ENCODE assay signal across 1 cellular context in the genomic region with DNA sequence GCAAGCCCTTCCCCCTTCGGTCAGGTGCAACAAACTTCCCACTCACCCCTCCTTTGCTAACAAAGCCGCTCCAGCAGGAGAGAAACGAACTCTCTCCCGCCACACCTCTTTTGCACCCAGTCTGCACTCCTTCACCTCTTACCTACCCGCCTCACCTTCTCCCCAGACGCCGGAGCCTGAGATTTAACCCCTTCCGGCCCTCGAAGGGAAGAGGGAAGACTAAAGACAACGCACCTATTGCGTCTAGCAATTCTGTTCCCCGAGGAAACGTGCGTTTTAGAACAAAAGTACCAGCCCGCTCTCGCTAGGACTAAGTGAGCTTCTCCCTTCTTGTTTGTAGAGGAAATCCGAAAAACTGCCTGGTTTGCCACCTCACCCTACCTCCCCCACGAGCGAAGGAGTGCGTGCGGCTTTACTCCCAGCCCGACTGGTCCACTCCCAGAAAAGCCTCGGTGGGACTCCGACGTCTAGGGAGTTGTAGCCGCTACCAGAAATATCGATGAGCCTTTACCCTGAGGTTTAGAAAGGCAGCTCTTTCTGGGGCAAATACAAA.
TF ChIP-seq lines count a peak whose summit lies in the region.

No MANE protein-coding gene starts in this region.

TF ChIP-seq in K562, 482 proteins besides CTCF, POLR2A, EP300 and RAD21 (continued from another document and continues in another):
- TF ChIP-seq, protein P1, sequence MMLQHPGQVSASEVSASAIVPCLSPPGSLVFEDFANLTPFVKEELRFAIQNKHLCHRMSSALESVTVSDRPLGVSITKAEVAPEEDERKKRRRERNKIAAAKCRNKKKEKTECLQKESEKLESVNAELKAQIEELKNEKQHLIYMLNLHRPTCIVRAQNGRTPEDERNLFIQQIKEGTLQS (IDR thresholded peaks at IDR 0.05): no peak; the same call in 1 of the 2 replicates
- TF ChIP-seq, protein P1 (CRISPR knock-in tag; conservative IDR thresholded peaks at IDR 0.05): 0 out of 2 replicates have a peak, but pooled peaks have one; percentile 13
- TF ChIP-seq, protein P2, sequence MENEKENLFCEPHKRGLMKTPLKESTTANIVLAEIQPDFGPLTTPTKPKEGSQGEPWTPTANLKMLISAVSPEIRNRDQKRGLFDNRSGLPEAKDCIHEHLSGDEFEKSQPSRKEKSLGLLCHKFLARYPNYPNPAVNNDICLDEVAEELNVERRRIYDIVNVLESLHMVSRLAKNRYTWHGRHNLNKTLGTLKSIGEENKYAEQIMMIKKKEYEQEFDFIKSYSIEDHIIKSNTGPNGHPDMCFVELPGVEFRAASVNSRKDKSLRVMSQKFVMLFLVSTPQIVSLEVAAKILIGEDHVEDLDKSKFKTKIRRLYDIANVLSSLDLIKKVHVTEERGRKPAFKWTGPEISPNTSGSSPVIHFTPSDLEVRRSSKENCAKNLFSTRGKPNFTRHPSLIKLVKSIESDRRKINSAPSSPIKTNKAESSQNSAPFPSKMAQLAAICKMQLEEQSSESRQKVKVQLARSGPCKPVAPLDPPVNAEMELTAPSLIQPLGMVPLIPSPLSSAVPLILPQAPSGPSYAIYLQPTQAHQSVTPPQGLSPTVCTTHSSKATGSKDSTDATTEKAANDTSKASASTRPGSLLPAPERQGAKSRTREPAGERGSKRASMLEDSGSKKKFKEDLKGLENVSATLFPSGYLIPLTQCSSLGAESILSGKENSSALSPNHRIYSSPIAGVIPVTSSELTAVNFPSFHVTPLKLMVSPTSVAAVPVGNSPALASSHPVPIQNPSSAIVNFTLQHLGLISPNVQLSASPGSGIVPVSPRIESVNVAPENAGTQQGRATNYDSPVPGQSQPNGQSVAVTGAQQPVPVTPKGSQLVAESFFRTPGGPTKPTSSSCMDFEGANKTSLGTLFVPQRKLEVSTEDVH (IDR thresholded peaks at IDR 0.05; ENCODE audit: low read depth, partially characterized antibody): peak; percentile 69
- TF ChIP-seq SP2 (IDR thresholded peaks at IDR 0.05; ENCODE audit: extremely low read depth, low read depth, low read length, poor library complexity, severe bottlenecking) (no peak), MAZ (CRISPR knock-in tag; conservative IDR thresholded peaks at IDR 0.05 in 1 of 2, IDR thresholded peaks at IDR 0.05 in 1 of 2) (peak; percentile 54 to 57; a peak in 1 of 4 replicates), RBFOX2 (IDR thresholded peaks at IDR 0.05; ENCODE audit: low read depth, low read length) (no peak), RAD51 (IDR thresholded peaks at IDR 0.05; ENCODE audit: borderline replicate concordance, low read depth) (no peak), HLTF (IDR thresholded peaks at IDR 0.05) (no peak), ZNF354B (CRISPR knock-in tag; IDR thresholded peaks at IDR 0.05) (no peak), RBM15 (IDR thresholded peaks at IDR 0.05; ENCODE audit: insufficient read depth, low read length) (no peak), KAT7 (CRISPR knock-in tag; IDR thresholded peaks at IDR 0.05; ENCODE audit: borderline replicate concordance) (0 out of 2 replicates have a peak, but pooled peaks have one; percentile 6), KHSRP (IDR thresholded peaks at IDR 0.05) (no peak), ARNT (IDR thresholded peaks at IDR 0.05) (peak in 1 of 2 experiments; percentile 64; a peak in 3 of 4 replicates), TRIM28 (IDR thresholded peaks at IDR 0.05) (peak; percentile 73; the same call in 1 of the 2 replicates), TEAD4 (IDR thresholded peaks at IDR 0.05; ENCODE audit: low read length) (peak; percentile 55), TEAD4 (CRISPR knock-in tag; IDR thresholded peaks at IDR 0.05; ENCODE audit: borderline replicate concordance) (no peak), ZNF174 (CRISPR knock-in tag; IDR thresholded peaks at IDR 0.05) (no peak), RBM22 (IDR thresholded peaks at IDR 0.05; ENCODE audit: low read depth, low read length, poor library complexity, severe bottlenecking) (no peak), ARID1B (IDR thresholded peaks at IDR 0.05) (no peak; the same call in 1 of the 2 replicates), RB1 (IDR thresholded peaks at IDR 0.05; ENCODE audit: low read depth) (peak; percentile 62), GATAD2A (IDR thresholded peaks at IDR 0.05) (peak; percentile 94), ZNF217 (CRISPR knock-in tag; IDR thresholded peaks at IDR 0.05) (no peak), LCOR (CRISPR knock-in tag; IDR thresholded peaks at IDR 0.05) (peak; percentile 58; the same call in 1 of the 2 replicates), YY1 (IDR thresholded peaks at IDR 0.05; ENCODE audit: borderline replicate concordance in 1 of 3, control insufficient read depth in 1 of 3, extremely low read depth in 1 of 3, insufficient read depth in 3 of 3, insufficient read length in 1 of 3, insufficient replicate concordance in 2 of 3, low read depth in 1 of 3, low read length in 2 of 3) (peak in 1 of 3 experiments; percentile 50), NCOA1 (IDR thresholded peaks at IDR 0.05; ENCODE audit: low read depth) (peak; percentile 98)
- TF ChIP-seq, protein P3, sequence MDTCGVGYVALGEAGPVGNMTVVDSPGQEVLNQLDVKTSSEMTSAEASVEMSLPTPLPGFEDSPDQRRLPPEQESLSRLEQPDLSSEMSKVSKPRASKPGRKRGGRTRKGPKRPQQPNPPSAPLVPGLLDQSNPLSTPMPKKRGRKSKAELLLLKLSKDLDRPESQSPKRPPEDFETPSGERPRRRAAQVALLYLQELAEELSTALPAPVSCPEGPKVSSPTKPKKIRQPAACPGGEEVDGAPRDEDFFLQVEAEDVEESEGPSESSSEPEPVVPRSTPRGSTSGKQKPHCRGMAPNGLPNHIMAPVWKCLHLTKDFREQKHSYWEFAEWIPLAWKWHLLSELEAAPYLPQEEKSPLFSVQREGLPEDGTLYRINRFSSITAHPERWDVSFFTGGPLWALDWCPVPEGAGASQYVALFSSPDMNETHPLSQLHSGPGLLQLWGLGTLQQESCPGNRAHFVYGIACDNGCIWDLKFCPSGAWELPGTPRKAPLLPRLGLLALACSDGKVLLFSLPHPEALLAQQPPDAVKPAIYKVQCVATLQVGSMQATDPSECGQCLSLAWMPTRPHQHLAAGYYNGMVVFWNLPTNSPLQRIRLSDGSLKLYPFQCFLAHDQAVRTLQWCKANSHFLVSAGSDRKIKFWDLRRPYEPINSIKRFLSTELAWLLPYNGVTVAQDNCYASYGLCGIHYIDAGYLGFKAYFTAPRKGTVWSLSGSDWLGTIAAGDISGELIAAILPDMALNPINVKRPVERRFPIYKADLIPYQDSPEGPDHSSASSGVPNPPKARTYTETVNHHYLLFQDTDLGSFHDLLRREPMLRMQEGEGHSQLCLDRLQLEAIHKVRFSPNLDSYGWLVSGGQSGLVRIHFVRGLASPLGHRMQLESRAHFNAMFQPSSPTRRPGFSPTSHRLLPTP (IDR thresholded peaks at IDR 0.05; ENCODE audit: borderline replicate concordance, extremely low read depth, insufficient read length): no peak
- TF ChIP-seq, protein P4, sequence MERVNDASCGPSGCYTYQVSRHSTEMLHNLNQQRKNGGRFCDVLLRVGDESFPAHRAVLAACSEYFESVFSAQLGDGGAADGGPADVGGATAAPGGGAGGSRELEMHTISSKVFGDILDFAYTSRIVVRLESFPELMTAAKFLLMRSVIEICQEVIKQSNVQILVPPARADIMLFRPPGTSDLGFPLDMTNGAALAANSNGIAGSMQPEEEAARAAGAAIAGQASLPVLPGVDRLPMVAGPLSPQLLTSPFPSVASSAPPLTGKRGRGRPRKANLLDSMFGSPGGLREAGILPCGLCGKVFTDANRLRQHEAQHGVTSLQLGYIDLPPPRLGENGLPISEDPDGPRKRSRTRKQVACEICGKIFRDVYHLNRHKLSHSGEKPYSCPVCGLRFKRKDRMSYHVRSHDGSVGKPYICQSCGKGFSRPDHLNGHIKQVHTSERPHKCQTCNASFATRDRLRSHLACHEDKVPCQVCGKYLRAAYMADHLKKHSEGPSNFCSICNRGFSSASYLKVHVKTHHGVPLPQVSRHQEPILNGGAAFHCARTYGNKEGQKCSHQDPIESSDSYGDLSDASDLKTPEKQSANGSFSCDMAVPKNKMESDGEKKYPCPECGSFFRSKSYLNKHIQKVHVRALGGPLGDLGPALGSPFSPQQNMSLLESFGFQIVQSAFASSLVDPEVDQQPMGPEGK (CRISPR knock-in tag; IDR thresholded peaks at IDR 0.05; ENCODE audit: borderline replicate concordance): no peak
- TF ChIP-seq, protein P5, sequence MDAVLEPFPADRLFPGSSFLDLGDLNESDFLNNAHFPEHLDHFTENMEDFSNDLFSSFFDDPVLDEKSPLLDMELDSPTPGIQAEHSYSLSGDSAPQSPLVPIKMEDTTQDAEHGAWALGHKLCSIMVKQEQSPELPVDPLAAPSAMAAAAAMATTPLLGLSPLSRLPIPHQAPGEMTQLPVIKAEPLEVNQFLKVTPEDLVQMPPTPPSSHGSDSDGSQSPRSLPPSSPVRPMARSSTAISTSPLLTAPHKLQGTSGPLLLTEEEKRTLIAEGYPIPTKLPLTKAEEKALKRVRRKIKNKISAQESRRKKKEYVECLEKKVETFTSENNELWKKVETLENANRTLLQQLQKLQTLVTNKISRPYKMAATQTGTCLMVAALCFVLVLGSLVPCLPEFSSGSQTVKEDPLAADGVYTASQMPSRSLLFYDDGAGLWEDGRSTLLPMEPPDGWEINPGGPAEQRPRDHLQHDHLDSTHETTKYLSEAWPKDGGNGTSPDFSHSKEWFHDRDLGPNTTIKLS (IDR thresholded peaks at IDR 0.05; ENCODE audit: borderline replicate concordance, low read depth): peak; percentile 72; the same call in 1 of the 2 replicates
- TF ChIP-seq, protein P6, sequence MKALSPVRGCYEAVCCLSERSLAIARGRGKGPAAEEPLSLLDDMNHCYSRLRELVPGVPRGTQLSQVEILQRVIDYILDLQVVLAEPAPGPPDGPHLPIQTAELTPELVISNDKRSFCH (CRISPR knock-in tag; IDR thresholded peaks at IDR 0.05): no peak
- TF ChIP-seq, protein P6 (tag; IDR thresholded peaks at IDR 0.05): peak; percentile 91
- TF ChIP-seq, protein P7, sequence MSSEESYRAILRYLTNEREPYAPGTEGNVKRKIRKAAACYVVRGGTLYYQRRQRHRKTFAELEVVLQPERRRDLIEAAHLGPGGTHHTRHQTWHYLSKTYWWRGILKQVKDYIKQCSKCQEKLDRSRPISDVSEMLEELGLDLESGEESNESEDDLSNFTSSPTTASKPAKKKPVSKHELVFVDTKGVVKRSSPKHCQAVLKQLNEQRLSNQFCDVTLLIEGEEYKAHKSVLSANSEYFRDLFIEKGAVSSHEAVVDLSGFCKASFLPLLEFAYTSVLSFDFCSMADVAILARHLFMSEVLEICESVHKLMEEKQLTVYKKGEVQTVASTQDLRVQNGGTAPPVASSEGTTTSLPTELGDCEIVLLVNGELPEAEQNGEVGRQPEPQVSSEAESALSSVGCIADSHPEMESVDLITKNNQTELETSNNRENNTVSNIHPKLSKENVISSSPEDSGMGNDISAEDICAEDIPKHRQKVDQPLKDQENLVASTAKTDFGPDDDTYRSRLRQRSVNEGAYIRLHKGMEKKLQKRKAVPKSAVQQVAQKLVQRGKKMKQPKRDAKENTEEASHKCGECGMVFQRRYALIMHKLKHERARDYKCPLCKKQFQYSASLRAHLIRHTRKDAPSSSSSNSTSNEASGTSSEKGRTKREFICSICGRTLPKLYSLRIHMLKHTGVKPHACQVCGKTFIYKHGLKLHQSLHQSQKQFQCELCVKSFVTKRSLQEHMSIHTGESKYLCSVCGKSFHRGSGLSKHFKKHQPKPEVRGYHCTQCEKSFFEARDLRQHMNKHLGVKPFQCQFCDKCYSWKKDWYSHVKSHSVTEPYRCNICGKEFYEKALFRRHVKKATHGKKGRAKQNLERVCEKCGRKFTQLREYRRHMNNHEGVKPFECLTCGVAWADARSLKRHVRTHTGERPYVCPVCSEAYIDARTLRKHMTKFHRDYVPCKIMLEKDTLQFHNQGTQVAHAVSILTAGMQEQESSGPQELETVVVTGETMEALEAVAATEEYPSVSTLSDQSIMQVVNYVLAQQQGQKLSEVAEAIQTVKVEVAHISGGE (CRISPR knock-in tag; IDR thresholded peaks at IDR 0.05): peak; percentile 94 to 100 (median 98)
- TF ChIP-seq, protein P8, sequence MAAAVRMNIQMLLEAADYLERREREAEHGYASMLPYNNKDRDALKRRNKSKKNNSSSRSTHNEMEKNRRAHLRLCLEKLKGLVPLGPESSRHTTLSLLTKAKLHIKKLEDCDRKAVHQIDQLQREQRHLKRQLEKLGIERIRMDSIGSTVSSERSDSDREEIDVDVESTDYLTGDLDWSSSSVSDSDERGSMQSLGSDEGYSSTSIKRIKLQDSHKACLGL (CRISPR knock-in tag; IDR thresholded peaks at IDR 0.05; ENCODE audit: borderline replicate concordance, poor library complexity, severe bottlenecking): peak; percentile 52
- TF ChIP-seq, protein P9, sequence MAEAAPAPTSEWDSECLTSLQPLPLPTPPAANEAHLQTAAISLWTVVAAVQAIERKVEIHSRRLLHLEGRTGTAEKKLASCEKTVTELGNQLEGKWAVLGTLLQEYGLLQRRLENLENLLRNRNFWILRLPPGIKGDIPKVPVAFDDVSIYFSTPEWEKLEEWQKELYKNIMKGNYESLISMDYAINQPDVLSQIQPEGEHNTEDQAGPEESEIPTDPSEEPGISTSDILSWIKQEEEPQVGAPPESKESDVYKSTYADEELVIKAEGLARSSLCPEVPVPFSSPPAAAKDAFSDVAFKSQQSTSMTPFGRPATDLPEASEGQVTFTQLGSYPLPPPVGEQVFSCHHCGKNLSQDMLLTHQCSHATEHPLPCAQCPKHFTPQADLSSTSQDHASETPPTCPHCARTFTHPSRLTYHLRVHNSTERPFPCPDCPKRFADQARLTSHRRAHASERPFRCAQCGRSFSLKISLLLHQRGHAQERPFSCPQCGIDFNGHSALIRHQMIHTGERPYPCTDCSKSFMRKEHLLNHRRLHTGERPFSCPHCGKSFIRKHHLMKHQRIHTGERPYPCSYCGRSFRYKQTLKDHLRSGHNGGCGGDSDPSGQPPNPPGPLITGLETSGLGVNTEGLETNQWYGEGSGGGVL (CRISPR knock-in tag; IDR thresholded peaks at IDR 0.05): no peak
- TF ChIP-seq, protein P10, sequence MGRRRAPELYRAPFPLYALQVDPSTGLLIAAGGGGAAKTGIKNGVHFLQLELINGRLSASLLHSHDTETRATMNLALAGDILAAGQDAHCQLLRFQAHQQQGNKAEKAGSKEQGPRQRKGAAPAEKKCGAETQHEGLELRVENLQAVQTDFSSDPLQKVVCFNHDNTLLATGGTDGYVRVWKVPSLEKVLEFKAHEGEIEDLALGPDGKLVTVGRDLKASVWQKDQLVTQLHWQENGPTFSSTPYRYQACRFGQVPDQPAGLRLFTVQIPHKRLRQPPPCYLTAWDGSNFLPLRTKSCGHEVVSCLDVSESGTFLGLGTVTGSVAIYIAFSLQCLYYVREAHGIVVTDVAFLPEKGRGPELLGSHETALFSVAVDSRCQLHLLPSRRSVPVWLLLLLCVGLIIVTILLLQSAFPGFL (CRISPR knock-in tag; IDR thresholded peaks at IDR 0.05): no peak
